1 cellular context compared by ENCODE assay signal in genomic region chr15:63870043-63870394, GRCh38.
TF ChIP-seq lines count a peak whose summit lies in the region.

No MANE protein-coding gene starts in this region.

TF ChIP-seq in GM12878, 131 proteins besides CTCF, POLR2A, EP300 and RAD21:
- TF ChIP-seq ATF7 (IDR thresholded peaks at IDR 0.05; ENCODE audit: low read depth): peak; percentile 80; the same call in 1 of the 2 replicates
- TF ChIP-seq IKZF2 (IDR thresholded peaks at IDR 0.05): peak in 1 of 2 experiments; percentile 46; a peak in 1 of 4 replicates
- TF ChIP-seq SRF (IDR thresholded peaks at IDR 0.05; ENCODE audit: low read depth in 2 of 2, low read length in 2 of 2): peak in 1 of 2 experiments; percentile 55; a peak in 1 of 4 replicates
- TF ChIP-seq CEBPB (IDR thresholded peaks at IDR 0.05; ENCODE audit: borderline replicate concordance in 1 of 2, low read depth in 2 of 2, low read length in 2 of 2): peak in 1 of 2 experiments; percentile 53; a peak in 1 of 4 replicates
- 0 out of 2 replicates have a peak, but pooled peaks have one; percentile 50 for TF ChIP-seq NBN (IDR thresholded peaks at IDR 0.05)
- peak; percentile 77 for TF ChIP-seq MEF2B (IDR thresholded peaks at IDR 0.05; ENCODE audit: partially characterized antibody, poor library complexity, severe bottlenecking)
- TF ChIP-seq ZNF207 (IDR thresholded peaks at IDR 0.05; ENCODE audit: borderline replicate concordance): no peak
- 0 out of 2 replicates have a peak, but pooled peaks have one; percentile 48 for TF ChIP-seq PML (IDR thresholded peaks at IDR 0.05; ENCODE audit: low read length)
- peak; percentile 79 for TF ChIP-seq JUNB (IDR thresholded peaks at IDR 0.05)
- TF ChIP-seq ZNF384 (IDR thresholded peaks at IDR 0.05; ENCODE audit: borderline replicate concordance, low read depth, low read length): peak; percentile 37
- peak; percentile 44; the same call in 1 of the 2 replicates for TF ChIP-seq MTA3 (IDR thresholded peaks at IDR 0.05; ENCODE audit: borderline replicate concordance, low read length)
- TF ChIP-seq RUNX3 (IDR thresholded peaks at IDR 0.05; ENCODE audit: low read length): peak; percentile 71; the same call in 1 of the 2 replicates
- TF ChIP-seq FOXM1 (IDR thresholded peaks at IDR 0.05; ENCODE audit: low read depth, low read length): peak; percentile 70; the same call in 1 of the 2 replicates
- TF ChIP-seq CREB1 (IDR thresholded peaks at IDR 0.05; ENCODE audit: low read depth): peak; percentile 55; the same call in 1 of the 2 replicates
- peak; percentile 75 for TF ChIP-seq TCF7 (IDR thresholded peaks at IDR 0.05; ENCODE audit: borderline replicate concordance)
- TF ChIP-seq EED (IDR thresholded peaks at IDR 0.05; ENCODE audit: low read depth): no peak; the same call in 1 of the 2 replicates
- no peak for TF ChIP-seq ZBTB4 (CRISPR knock-in tag; IDR thresholded peaks at IDR 0.05)
- TF ChIP-seq RFX5 (IDR thresholded peaks at IDR 0.05; ENCODE audit: low read depth, low read length): no peak
- 0 out of 2 replicates have a peak, but pooled peaks have one; percentile 34 for TF ChIP-seq SPI1 (IDR thresholded peaks at IDR 0.05; ENCODE audit: borderline replicate concordance, insufficient read depth, low read depth, low read length)
- TF ChIP-seq MEF2A (IDR thresholded peaks at IDR 0.05; ENCODE audit: insufficient read depth, low read depth, low read length): peak; percentile 92
- TF ChIP-seq ETV6 (conservative IDR thresholded peaks at IDR 0.05 in 1 of 2, IDR thresholded peaks at IDR 0.05 in 1 of 2; ENCODE audit: borderline replicate concordance in 1 of 2, low read depth in 1 of 2): 0 out of 4 replicates have a peak, but pooled peaks of 1 of the 2 experiments have one; percentile 38
- TF ChIP-seq, protein P1, sequence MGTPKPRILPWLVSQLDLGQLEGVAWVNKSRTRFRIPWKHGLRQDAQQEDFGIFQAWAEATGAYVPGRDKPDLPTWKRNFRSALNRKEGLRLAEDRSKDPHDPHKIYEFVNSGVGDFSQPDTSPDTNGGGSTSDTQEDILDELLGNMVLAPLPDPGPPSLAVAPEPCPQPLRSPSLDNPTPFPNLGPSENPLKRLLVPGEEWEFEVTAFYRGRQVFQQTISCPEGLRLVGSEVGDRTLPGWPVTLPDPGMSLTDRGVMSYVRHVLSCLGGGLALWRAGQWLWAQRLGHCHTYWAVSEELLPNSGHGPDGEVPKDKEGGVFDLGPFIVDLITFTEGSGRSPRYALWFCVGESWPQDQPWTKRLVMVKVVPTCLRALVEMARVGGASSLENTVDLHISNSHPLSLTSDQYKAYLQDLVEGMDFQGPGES (IDR thresholded peaks at IDR 0.05): no peak
- 0 out of 2 replicates have a peak, but pooled peaks have one; percentile 3 for TF ChIP-seq ZNF217 (IDR thresholded peaks at IDR 0.05)
- peak; percentile 51; the same call in 1 of the 2 replicates for TF ChIP-seq CREM (IDR thresholded peaks at IDR 0.05; ENCODE audit: low read depth)
- TF ChIP-seq, protein P2, sequence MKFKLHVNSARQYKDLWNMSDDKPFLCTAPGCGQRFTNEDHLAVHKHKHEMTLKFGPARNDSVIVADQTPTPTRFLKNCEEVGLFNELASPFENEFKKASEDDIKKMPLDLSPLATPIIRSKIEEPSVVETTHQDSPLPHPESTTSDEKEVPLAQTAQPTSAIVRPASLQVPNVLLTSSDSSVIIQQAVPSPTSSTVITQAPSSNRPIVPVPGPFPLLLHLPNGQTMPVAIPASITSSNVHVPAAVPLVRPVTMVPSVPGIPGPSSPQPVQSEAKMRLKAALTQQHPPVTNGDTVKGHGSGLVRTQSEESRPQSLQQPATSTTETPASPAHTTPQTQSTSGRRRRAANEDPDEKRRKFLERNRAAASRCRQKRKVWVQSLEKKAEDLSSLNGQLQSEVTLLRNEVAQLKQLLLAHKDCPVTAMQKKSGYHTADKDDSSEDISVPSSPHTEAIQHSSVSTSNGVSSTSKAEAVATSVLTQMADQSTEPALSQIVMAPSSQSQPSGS (IDR thresholded peaks at IDR 0.05; ENCODE audit: low read length): peak; percentile 86
- peak; percentile 57; the same call in 1 of the 2 replicates for TF ChIP-seq BCL11A (IDR thresholded peaks at IDR 0.05; ENCODE audit: low read depth, low read length)
- peak; percentile 78 for TF ChIP-seq MTA2 (IDR thresholded peaks at IDR 0.05; ENCODE audit: low read depth)
- peak; percentile 22 to 38; a peak in 1 of 4 replicates for TF ChIP-seq BHLHE40 (IDR thresholded peaks at IDR 0.05; ENCODE audit: borderline replicate concordance in 1 of 2, low read depth in 2 of 2, low read length in 1 of 2)
- peak; percentile 78 for TF ChIP-seq NFIC (IDR thresholded peaks at IDR 0.05; ENCODE audit: low read depth, low read length)
- TF ChIP-seq, protein P3, sequence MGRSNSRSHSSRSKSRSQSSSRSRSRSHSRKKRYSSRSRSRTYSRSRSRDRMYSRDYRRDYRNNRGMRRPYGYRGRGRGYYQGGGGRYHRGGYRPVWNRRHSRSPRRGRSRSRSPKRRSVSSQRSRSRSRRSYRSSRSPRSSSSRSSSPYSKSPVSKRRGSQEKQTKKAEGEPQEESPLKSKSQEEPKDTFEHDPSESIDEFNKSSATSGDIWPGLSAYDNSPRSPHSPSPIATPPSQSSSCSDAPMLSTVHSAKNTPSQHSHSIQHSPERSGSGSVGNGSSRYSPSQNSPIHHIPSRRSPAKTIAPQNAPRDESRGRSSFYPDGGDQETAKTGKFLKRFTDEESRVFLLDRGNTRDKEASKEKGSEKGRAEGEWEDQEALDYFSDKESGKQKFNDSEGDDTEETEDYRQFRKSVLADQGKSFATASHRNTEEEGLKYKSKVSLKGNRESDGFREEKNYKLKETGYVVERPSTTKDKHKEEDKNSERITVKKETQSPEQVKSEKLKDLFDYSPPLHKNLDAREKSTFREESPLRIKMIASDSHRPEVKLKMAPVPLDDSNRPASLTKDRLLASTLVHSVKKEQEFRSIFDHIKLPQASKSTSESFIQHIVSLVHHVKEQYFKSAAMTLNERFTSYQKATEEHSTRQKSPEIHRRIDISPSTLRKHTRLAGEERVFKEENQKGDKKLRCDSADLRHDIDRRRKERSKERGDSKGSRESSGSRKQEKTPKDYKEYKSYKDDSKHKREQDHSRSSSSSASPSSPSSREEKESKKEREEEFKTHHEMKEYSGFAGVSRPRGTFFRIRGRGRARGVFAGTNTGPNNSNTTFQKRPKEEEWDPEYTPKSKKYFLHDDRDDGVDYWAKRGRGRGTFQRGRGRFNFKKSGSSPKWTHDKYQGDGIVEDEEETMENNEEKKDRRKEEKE (IDR thresholded peaks at IDR 0.05): no peak
- no peak for TF ChIP-seq ZBED1 (IDR thresholded peaks at IDR 0.05; ENCODE audit: borderline replicate concordance)
